ENCODE assay signal across 23 cellular contexts in the genomic region with DNA sequence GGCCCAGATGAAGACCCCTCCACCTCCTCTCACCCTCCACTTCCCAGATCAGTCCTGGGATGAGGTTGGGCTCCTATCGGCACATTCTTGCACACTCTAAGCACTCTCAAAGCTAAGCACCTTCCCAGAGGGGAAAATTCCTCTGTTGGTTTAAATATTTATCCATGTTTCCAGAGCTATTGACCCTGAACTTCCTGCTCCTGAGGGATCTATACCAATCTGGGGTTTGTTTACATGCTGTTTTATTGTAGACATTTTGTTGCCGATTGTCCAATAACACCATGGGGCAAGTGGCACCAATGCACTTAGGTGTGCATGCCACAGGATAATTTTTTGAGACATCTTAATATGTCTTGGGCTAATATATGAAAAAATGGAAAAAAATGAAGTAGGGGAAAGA.
"Had no signal": no experiment of that assay in that cellular context is flagged by ENCODE, and none has a peak within 500 bp of the region (broad histone marks: within the 10 kb centered on the region; RNA-seq: fewer than 3 reads in every experiment).

No MANE protein-coding gene starts in this region.

- H3K27me3 ChIP-seq: foreskin keratinocyte, heart left ventricle, hepatocyte had no signal

- H3K27ac Mint-ChIP-seq: immature natural killer cell, memory B cell had no signal

- DNase-seq: dermis blood vessel endothelial cell; dorsolateral prefrontal cortex; effector CD4-positive, alpha-beta T cell; effector memory CD4-positive, alpha-beta T cell; erythroblast; foreskin keratinocyte; heart left ventricle; hypothalamus; immature natural killer cell; kidney; kidney glomerular epithelial cell; left colon; left ventricle myocardium superior; lower lobe of right lung; mesendoderm; midbrain had no signal

- ATAC-seq: esophagus mucosa, foreskin keratinocyte, gastroesophageal sphincter, heart left ventricle, left colon, left lobe of liver, left ventricle myocardium superior had no signal

- H3K4me3 ChIP-seq: coronary artery, dorsolateral prefrontal cortex, gastroesophageal sphincter, heart left ventricle, hepatocyte, lower lobe of right lung had no signal

- H3K27ac ChIP-seq: coronary artery, dorsolateral prefrontal cortex, epithelial cell of prostate, foreskin keratinocyte, gastroesophageal sphincter, heart left ventricle, hepatocyte, lower lobe of right lung had no signal

- H3K36me3 Mint-ChIP-seq: immature natural killer cell, memory B cell had no signal

- H3K9me3 ChIP-seq: gastroesophageal sphincter, heart left ventricle, lower lobe of right lung had no signal

- H3K79me2 ChIP-seq: hepatocyte had no signal

- H3K27me3 Mint-ChIP-seq: memory B cell had no signal

- H3K36me3 ChIP-seq: gastroesophageal sphincter, heart left ventricle, lower lobe of right lung had no signal

- H2AFZ ChIP-seq: hepatocyte had no signal

- H3K4me1 Mint-ChIP-seq: immature natural killer cell, memory B cell had no signal

- H3K4me1 ChIP-seq: foreskin keratinocyte, gastroesophageal sphincter, lower lobe of right lung had no signal

- H3K4me3 Mint-ChIP-seq: immature natural killer cell, memory B cell had no signal

- H3K4me2 ChIP-seq: hepatocyte had no signal
